Comparison of ENCODE assay signal across 1 cellular context in the genomic region with DNA sequence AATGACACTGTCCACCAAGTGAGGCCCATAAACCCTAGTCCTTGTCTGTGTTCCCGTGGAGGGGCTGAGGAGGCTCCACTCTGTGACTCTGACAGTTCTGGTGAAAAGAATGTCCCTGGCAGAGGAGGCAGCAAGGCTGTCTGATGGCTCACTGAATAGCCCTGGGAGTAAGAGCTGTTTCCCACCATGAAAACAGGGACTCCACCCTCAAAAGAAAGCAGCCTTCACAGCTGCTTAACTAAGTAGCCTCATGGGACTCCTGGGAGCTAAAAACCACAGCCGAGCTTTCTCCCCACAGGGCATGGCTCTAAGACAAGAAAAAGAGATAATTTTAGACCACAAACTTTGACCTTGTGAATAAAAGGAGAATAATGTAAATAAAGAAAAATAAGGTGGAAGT.
TF ChIP-seq lines count a peak whose summit lies in the region.

No MANE protein-coding gene starts in this region.

TF ChIP-seq in HepG2, 621 proteins besides CTCF, POLR2A, EP300 and RAD21 (continued from another document):
- TF ChIP-seq, protein P1, sequence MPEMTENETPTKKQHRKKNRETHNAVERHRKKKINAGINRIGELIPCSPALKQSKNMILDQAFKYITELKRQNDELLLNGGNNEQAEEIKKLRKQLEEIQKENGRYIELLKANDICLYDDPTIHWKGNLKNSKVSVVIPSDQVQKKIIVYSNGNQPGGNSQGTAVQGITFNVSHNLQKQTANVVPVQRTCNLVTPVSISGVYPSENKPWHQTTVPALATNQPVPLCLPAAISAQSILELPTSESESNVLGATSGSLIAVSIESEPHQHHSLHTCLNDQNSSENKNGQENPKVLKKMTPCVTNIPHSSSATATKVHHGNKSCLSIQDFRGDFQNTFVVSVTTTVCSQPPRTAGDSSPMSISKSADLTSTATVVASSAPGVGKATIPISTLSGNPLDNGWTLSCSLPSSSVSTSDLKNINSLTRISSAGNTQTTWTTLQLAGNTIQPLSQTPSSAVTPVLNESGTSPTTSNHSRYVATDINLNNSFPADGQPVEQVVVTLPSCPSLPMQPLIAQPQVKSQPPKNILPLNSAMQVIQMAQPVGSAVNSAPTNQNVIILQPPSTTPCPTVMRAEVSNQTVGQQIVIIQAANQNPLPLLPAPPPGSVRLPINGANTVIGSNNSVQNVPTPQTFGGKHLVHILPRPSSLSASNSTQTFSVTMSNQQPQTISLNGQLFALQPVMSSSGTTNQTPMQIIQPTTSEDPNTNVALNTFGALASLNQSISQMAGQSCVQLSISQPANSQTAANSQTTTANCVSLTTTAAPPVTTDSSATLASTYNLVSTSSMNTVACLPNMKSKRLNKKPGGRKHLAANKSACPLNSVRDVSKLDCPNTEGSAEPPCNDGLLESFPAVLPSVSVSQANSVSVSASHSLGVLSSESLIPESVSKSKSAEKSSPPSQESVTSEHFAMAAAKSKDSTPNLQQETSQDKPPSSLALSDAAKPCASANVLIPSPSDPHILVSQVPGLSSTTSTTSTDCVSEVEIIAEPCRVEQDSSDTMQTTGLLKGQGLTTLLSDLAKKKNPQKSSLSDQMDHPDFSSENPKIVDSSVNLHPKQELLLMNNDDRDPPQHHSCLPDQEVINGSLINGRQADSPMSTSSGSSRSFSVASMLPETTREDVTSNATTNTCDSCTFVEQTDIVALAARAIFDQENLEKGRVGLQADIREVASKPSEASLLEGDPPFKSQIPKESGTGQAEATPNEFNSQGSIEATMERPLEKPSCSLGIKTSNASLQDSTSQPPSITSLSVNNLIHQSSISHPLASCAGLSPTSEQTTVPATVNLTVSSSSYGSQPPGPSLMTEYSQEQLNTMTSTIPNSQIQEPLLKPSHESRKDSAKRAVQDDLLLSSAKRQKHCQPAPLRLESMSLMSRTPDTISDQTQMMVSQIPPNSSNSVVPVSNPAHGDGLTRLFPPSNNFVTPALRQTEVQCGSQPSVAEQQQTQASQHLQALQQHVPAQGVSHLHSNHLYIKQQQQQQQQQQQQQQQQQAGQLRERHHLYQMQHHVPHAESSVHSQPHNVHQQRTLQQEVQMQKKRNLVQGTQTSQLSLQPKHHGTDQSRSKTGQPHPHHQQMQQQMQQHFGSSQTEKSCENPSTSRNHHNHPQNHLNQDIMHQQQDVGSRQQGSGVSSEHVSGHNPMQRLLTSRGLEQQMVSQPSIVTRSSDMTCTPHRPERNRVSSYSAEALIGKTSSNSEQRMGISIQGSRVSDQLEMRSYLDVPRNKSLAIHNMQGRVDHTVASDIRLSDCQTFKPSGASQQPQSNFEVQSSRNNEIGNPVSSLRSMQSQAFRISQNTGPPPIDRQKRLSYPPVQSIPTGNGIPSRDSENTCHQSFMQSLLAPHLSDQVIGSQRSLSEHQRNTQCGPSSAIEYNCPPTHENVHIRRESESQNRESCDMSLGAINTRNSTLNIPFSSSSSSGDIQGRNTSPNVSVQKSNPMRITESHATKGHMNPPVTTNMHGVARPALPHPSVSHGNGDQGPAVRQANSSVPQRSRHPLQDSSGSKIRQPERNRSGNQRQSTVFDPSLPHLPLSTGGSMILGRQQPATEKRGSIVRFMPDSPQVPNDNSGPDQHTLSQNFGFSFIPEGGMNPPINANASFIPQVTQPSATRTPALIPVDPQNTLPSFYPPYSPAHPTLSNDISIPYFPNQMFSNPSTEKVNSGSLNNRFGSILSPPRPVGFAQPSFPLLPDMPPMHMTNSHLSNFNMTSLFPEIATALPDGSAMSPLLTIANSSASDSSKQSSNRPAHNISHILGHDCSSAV (CRISPR knock-in tag; IDR thresholded peaks at IDR 0.05; ENCODE audit: borderline replicate concordance), result no peak
- TF ChIP-seq RNF219 (CRISPR knock-in tag; IDR thresholded peaks at IDR 0.05) (no peak), AGO2 (optimal IDR thresholded peaks at IDR 0.05; ENCODE audit: low read depth, low read length) (no peak)
- TF ChIP-seq, protein P2, sequence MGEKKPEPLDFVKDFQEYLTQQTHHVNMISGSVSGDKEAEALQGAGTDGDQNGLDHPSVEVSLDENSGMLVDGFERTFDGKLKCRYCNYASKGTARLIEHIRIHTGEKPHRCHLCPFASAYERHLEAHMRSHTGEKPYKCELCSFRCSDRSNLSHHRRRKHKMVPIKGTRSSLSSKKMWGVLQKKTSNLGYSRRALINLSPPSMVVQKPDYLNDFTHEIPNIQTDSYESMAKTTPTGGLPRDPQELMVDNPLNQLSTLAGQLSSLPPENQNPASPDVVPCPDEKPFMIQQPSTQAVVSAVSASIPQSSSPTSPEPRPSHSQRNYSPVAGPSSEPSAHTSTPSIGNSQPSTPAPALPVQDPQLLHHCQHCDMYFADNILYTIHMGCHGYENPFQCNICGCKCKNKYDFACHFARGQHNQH (CRISPR knock-in tag; IDR thresholded peaks at IDR 0.05), result no peak
